1 cellular context compared by ENCODE assay signal in genomic region chr11:315516-315994, GRCh38.
TF ChIP-seq lines count a peak whose summit lies in the region.

No MANE protein-coding gene starts in this region.

TF ChIP-seq in IMR-90, 13 proteins besides CTCF, POLR2A, EP300 and RAD21 (continued from another document):
- no peak for TF ChIP-seq USF2 (IDR thresholded peaks at IDR 0.05; ENCODE audit: low read depth, low read length)
- no peak for TF ChIP-seq CEBPB (IDR thresholded peaks at IDR 0.05; ENCODE audit: low read depth, low read length)
- TF ChIP-seq MAFK (IDR thresholded peaks at IDR 0.05; ENCODE audit: low read depth, low read length) = no peak
- no peak for TF ChIP-seq MXI1 (IDR thresholded peaks at IDR 0.05; ENCODE audit: borderline replicate concordance, low read depth, low read length)
- no peak for TF ChIP-seq SMC3 (IDR thresholded peaks at IDR 0.05; ENCODE audit: low read depth, low read length)
- no peak for TF ChIP-seq BHLHE40 (IDR thresholded peaks at IDR 0.05; ENCODE audit: low read depth, low read length)
- TF ChIP-seq ELK1 (IDR thresholded peaks at IDR 0.05; ENCODE audit: borderline replicate concordance, low read depth, low read length) = no peak
- TF ChIP-seq CHD1 (IDR thresholded peaks at IDR 0.05; ENCODE audit: low read depth, low read length) = no peak
- TF ChIP-seq RFX5 (IDR thresholded peaks at IDR 0.05; ENCODE audit: low read depth, low read length) = no peak
- TF ChIP-seq FOS (IDR thresholded peaks at IDR 0.05; ENCODE audit: low read depth, low read length) = no peak
- TF ChIP-seq NFE2L2 (IDR thresholded peaks at IDR 0.05; ENCODE audit: low read depth, low read length) = no peak
